8 cellular contexts compared by ENCODE assay signal in the genomic region with DNA sequence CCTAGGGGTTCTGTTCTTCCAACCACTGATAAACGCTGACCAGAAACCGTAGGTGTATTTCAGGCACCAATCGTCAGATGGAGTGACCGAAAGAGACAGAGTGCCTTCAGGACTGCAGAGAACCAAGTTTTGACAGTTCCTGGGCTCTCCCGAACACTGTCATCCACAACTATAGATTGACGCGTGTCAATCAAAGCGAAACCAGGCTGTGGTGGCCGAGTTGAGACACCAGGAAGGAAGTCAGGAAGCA. TPM values are rescaled to one million over a fixed set of nuclear protein-coding genes. Genes with fewer than 3 reads are reported as not detected.
DNase-seq lines count a peak whose midpoint lies in the region; ATAC-seq and TF ChIP-seq lines count a peak whose summit lies in the region.

No MANE protein-coding gene starts in this region.

- no peak for TF ChIP-seq CTCF in GM12875 (IDR thresholded peaks at IDR 0.05; ENCODE audit: borderline replicate concordance, insufficient read depth, low read depth, low read length)
- TF ChIP-seq CTCF in OCI-LY1 (IDR thresholded peaks at IDR 0.05; ENCODE audit: low read length): no peak
- TF ChIP-seq CTCF in osteocyte (IDR thresholded peaks at IDR 0.05): no peak

- peak overlapping the region; percentile 100 for H3K27ac Mint-ChIP-seq in osteocyte (ENCODE audit: unreplicated experiment)

- no peaks in the 10 kb centered on the region for H3K79me2 ChIP-seq in OCI-LY1 (ENCODE audit: insufficient read depth, low read length)

- H3K36me3 ChIP-seq in H7 (replicated peaks; ENCODE audit: control insufficient read depth, insufficient read depth, low read length) (no peaks in the 10 kb centered on the region), OCI-LY1 (ENCODE audit: insufficient read depth, low read length) (peaks cover 8% of the 10 kb centered on the region; the same call in 1 of the 2 replicates), endocrine pancreas (ENCODE audit: control insufficient read depth, insufficient read depth, low read length) (no peaks in the 10 kb centered on the region)

- ATAC-seq in GM21529 (IDR thresholded peaks at IDR 0.05; ENCODE audit: unreplicated experiment): no peak

- H3K4me1 ChIP-seq in OCI-LY1 (ENCODE audit: insufficient read depth, low read length, severe bottlenecking) (peaks cover 14% of the 10 kb centered on the region), endocrine pancreas (ENCODE audit: control insufficient read depth, insufficient read depth, low read length) (no peaks in the 10 kb centered on the region)

- H2AFZ ChIP-seq in OCI-LY1 (ENCODE audit: low read length): no peak overlapping the region

- no peaks in the 10 kb centered on the region; the same call in 1 of the 2 replicates for H3F3A ChIP-seq in OCI-LY1 (ENCODE audit: insufficient read depth, low read length)

- no peaks in the 10 kb centered on the region for H3K9me3 Mint-ChIP-seq in osteocyte (ENCODE audit: unreplicated experiment)

- H3K4me3 Mint-ChIP-seq in osteocyte (ENCODE audit: unreplicated experiment): peak overlapping the region; percentile 97

- H3K27ac ChIP-seq in OCI-LY1 (ENCODE audit: low read depth, low read length, poor library complexity, severe bottlenecking): peak overlapping the region; percentile 97

- H3K9me2 ChIP-seq in OCI-LY1 (ENCODE audit: low read depth, low read length): no peaks in the 10 kb centered on the region

- H3K4me1 Mint-ChIP-seq in osteocyte (ENCODE audit: unreplicated experiment): peaks cover 39% of the 10 kb centered on the region

- H3K4me2 ChIP-seq in OCI-LY1 (ENCODE audit: low read length): peak overlapping the region; percentile 81

- no peaks in the 10 kb centered on the region for H3K27me3 ChIP-seq in H7 (ENCODE audit: control insufficient read depth, insufficient read depth, low read length)
- no peaks in the 10 kb centered on the region for H3K27me3 ChIP-seq in OCI-LY1 (ENCODE audit: insufficient read depth, low read length)
- no peaks in the 10 kb centered on the region for H3K27me3 ChIP-seq in endocrine pancreas (ENCODE audit: control insufficient read depth, insufficient read depth, low read length)

- H4K20me1 ChIP-seq in OCI-LY1 (ENCODE audit: insufficient read depth, low read length): no peaks in the 10 kb centered on the region

- peak overlapping the region; percentile 97 for H3K9ac ChIP-seq in OCI-LY1 (ENCODE audit: low read length)
- peak overlapping the region; percentile 63 for H3K9ac ChIP-seq in endocrine pancreas (ENCODE audit: control insufficient read depth, insufficient read depth, low read length)

- H3K36me3 Mint-ChIP-seq in osteocyte (ENCODE audit: unreplicated experiment): no peaks in the 10 kb centered on the region

- DNase-seq in H7: no peak
- no peak for DNase-seq in osteocyte (ENCODE audit: extremely low spot score, unreplicated experiment)
- no peak for DNase-seq in stimulated activated CD4-positive, alpha-beta T cell treated with anti-CD3 and anti-CD28 coated beads, Interleukin-15, amount 100 ng/mL, for 24 hours
- DNase-seq in stimulated activated CD4-positive, alpha-beta T cell treated with anti-CD3 and anti-CD28 coated beads, Interleukin-1b, Interleukin-23, amount 100 ng/mL, for 48 hours: no peak

- no peaks in the 10 kb centered on the region for H3K9me3 ChIP-seq in OCI-LY1 (ENCODE audit: low read length)
- no peaks in the 10 kb centered on the region for H3K9me3 ChIP-seq in endocrine pancreas (ENCODE audit: control insufficient read depth, low read length)

- H3K27me3 Mint-ChIP-seq in osteocyte (ENCODE audit: unreplicated experiment): no peaks in the 10 kb centered on the region

- H3K4me3 ChIP-seq in GM12875 (ENCODE audit: low read depth, low read length) (peak overlapping the region; percentile 66), H7 (ENCODE audit: insufficient read depth, low read depth, low read length) (peak overlapping the region; percentile 92), OCI-LY1 (ENCODE audit: low read depth, low read length, poor library complexity, severe bottlenecking) (peak overlapping the region; percentile 85), endocrine pancreas (ENCODE audit: control insufficient read depth, insufficient read depth, low read length) (peak overlapping the region; percentile 73)

RNA-seq across cellular contexts. Expression of a gene that starts 11.9 kb away (rescaled TPM):
- 209 and 254 TPM in 2 replicates for total RNA-seq in H7 (2014; rRNA removed; shearing (Covaris generic))
- total RNA-seq in osteocyte: 13.3 and 15.7 TPM in 2 replicates

RNA-seq across cellular contexts. Expression of a gene that starts 25.6 kb away (rescaled TPM):
- total RNA-seq in H7 (2014; rRNA removed; shearing (Covaris generic)): 14.1 and 14.3 TPM in 2 replicates
- 38.7 and 40.1 TPM in 2 replicates for total RNA-seq in osteocyte

RNA-seq across cellular contexts. Expression of a gene that starts 26.8 kb away (rescaled TPM):
- total RNA-seq in H7 (2014; rRNA removed; shearing (Covaris generic)): 101 and 122 TPM in 2 replicates
- total RNA-seq in osteocyte: 48.9 and 53.6 TPM in 2 replicates

RNA-seq across cellular contexts. Expression of a gene that starts 32.3 kb away (rescaled TPM):
- 9.9 and 10.7 TPM in 2 replicates for total RNA-seq in H7 (2014; rRNA removed; shearing (Covaris generic))
- 6.2 and 6.8 TPM in 2 replicates for total RNA-seq in osteocyte

RNA-seq across cellular contexts. Expression of a gene that starts 46.1 kb away (rescaled TPM):
- total RNA-seq in H7 (2014; rRNA removed; shearing (Covaris generic)): 27.7 and 40.7 TPM in 2 replicates
- 8.4 and 10.5 TPM in 2 replicates for total RNA-seq in osteocyte

Comparison
In these comparisons a context has a peak if more than half of its experiments do, and no peak if none do; other contexts are left out.
1. RNA of a gene that starts 11.9 kb away (total RNA-seq): 209 to 254 TPM in H7; 13.3 to 15.7 TPM in osteocyte; every median in the first group is over 10 times any median in the second.
2. Peak in every context shown above with its lines, with median percentiles within 50 percentile points of each other: H3K4me3 ChIP-seq.